ENCODE assay signal across 11 cellular contexts in genomic region chr14:53190938-53191337, GRCh38. TPM values are rescaled to one million over a fixed set of nuclear protein-coding genes. Genes with fewer than 3 reads are reported as not detected.
DNase-seq lines count a peak whose midpoint lies in the region; ATAC-seq and TF ChIP-seq lines count a peak whose summit lies in the region.
"Had no signal": no experiment of that assay in that cellular context is flagged by ENCODE, and none has a peak within 500 bp of the region (broad histone marks: within the 10 kb centered on the region; RNA-seq: fewer than 3 reads in every experiment).

No MANE protein-coding gene starts in this region.

- TF ChIP-seq CTCF in fibroblast of pulmonary artery (IDR thresholded peaks at IDR 0.05; ENCODE audit: low read length, missing control alignments) (no peak), lower leg skin (IDR thresholded peaks at IDR 0.05) (no peak)

- H3K4me3 ChIP-seq in fibroblast of pulmonary artery (replicated peaks; ENCODE audit: low read depth, low read length) (no peak overlapping the region), lower leg skin (ENCODE audit: low read depth, poor library complexity, severe bottlenecking) (no peak overlapping the region)
- H3K4me3 ChIP-seq: smooth muscle cell had no signal

- 81 to 90% methylated on average over 2 of the region's 2 CpGs for WGBS in lower leg skin, 2 donors

- peak; percentile 83 for DNase-seq in activated effector memory CD4-positive, alpha-beta T cell treated with anti-CD3 and anti-CD28 coated beads, Interleukin-2, amount 50 U/mL, for 16 hours
- no peak for DNase-seq in activated effector memory CD4-positive, alpha-beta T cell treated with Interleukin-2 at 50 U/mL for 16 hours
- peak; percentile 46 to 61 for DNase-seq in activated CD4-positive, alpha-beta T cell treated with anti-CD3 and anti-CD28 coated beads, Interleukin-2, amount 50 U/mL, for 24 hours (ENCODE audit: low read depth in 1 of 2, low spot score in 1 of 2)
- DNase-seq in fibroblast of pulmonary artery (ENCODE audit: low read depth) = peak; percentile 38
- peak; percentile 42 for DNase-seq in stimulated activated naive CD8-positive, alpha-beta T cell treated with anti-CD3 and anti-CD28 coated beads, Interleukin-15, Interleukin-2, amounts not matched to agents 100 U/mL and 50 U/mL, for 24 hours
- no peak for DNase-seq in NOMO-1 treated with DMSO at 0.1 percent for 48 hours (lab: John Stamatoyannopoulos, UW; ENCODE audit: unreplicated experiment)
- DNase-seq in lower leg skin (ENCODE audit: low spot score in 2 of 2) = no peak
- DNase-seq in GM03348 (ENCODE audit: low spot score) = no peak
- DNase-seq: NCI-H1105 had no signal

- TF ChIP-seq POLR2A in lower leg skin (IDR thresholded peaks at IDR 0.05) = no peak

- peak; percentile 92 for ATAC-seq in stimulated activated naive CD8-positive, alpha-beta T cell treated with anti-CD3 and anti-CD28 coated beads, Interleukin-15, Interleukin-2, amounts not matched to agents 100 U/mL and 50 U/mL, for 24 hours
- ATAC-seq: Right ventricle myocardium inferior had no signal

- intact Hi-C loops in lower leg skin (cut with DNase I; ENCODE audit: low total_unique reads) = no loop called here

RNA-seq across cellular contexts. Expression of gene DDHD1, which starts 37.8 kb away (rescaled TPM):
- 10 to 100 TPM in 3 of 4 donors, 1 to 10 TPM in 1; 9.7 to 19.4 (median 14.6) TPM for total RNA-seq in lower leg skin

Comparison
In these comparisons a context has a peak if more than half of its experiments do, and no peak if none do; other contexts are left out.
1. DNase-seq: peak in activated effector memory CD4-positive, alpha-beta T cell treated with anti-CD3 and anti-CD28 coated beads, Interleukin-2, amount 50 U/mL, for 16 hours (single experiment), activated CD4-positive, alpha-beta T cell treated with anti-CD3 and anti-CD28 coated beads, Interleukin-2, amount 50 U/mL, for 24 hours (2 of 2), fibroblast of pulmonary artery (single experiment) and stimulated activated naive CD8-positive, alpha-beta T cell treated with anti-CD3 and anti-CD28 coated beads, Interleukin-15, Interleukin-2, amounts not matched to agents 100 U/mL and 50 U/mL, for 24 hours (single experiment); none in activated effector memory CD4-positive, alpha-beta T cell treated with Interleukin-2 at 50 U/mL for 16 hours (single experiment), NOMO-1 treated with DMSO at 0.1 percent for 48 hours (single experiment), lower leg skin (0 of 2) and GM03348 (single experiment).